In genomic region chr14:93033983-93034670, GRCh38 we compare ENCODE assay signal across 7 cellular contexts.
DNase-seq lines count a peak whose midpoint lies in the region; ATAC-seq, FAIRE-seq and TF ChIP-seq lines count a peak whose summit lies in the region.

No MANE protein-coding gene starts in this region.

- no peaks in the 10 kb centered on the region for H3K27me3 ChIP-seq in endothelial cell of umbilical vein (ENCODE audit: control insufficient read depth in 2 of 2, insufficient read depth in 2 of 2, low read length in 2 of 2)
- no peaks in the 10 kb centered on the region for H3K27me3 ChIP-seq in psoas muscle (ENCODE audit: insufficient read depth in 3 of 3, low read length in 2 of 3)

- peaks cover 17% of the 10 kb centered on the region for H3K4me1 ChIP-seq in endothelial cell of umbilical vein (ENCODE audit: control insufficient read depth, extremely low read depth, insufficient read depth, low read length)
- peaks cover 22% of the 10 kb centered on the region for H3K4me1 ChIP-seq in psoas muscle

- H3K4me2 ChIP-seq in endothelial cell of umbilical vein (ENCODE audit: insufficient read depth, low read length), result no peak overlapping the region

- no peaks in the 10 kb centered on the region for H3K79me2 ChIP-seq in endothelial cell of umbilical vein (ENCODE audit: control insufficient read depth, insufficient read depth, low read length)

- TF ChIP-seq POLR2A in endothelial cell of umbilical vein (IDR thresholded peaks at IDR 0.05; ENCODE audit: low read depth, low read length), result no peak

- POLR2A ChIA-PET in endothelial cell of umbilical vein (lab: Charles Lee), result no interaction called here

- TF ChIP-seq CTCF in endothelial cell of umbilical vein (IDR thresholded peaks at IDR 0.05; ENCODE audit: extremely low read depth in 1 of 2, insufficient read depth in 1 of 2, low read depth in 1 of 2, low read length in 2 of 2), result peak; percentile 36 to 60
- peak; percentile 20 for TF ChIP-seq CTCF in psoas muscle (IDR thresholded peaks at IDR 0.05)

- no peaks in the 10 kb centered on the region for H3K9me1 ChIP-seq in endothelial cell of umbilical vein (replicated peaks; ENCODE audit: control insufficient read depth, extremely low read depth, insufficient read depth, low read length)

- BruUV-seq in endothelial cell of umbilical vein (replicated peaks; lab: Mats Ljungman, UMichigan), result no TSS peak

- H4K20me1 ChIP-seq in endothelial cell of umbilical vein (replicated peaks; ENCODE audit: control insufficient read depth, extremely low read depth, insufficient read depth, low read length), result no peaks in the 10 kb centered on the region

- FAIRE-seq in endothelial cell of umbilical vein (lab: Jason Lieb, UNC), result no peak

- dilution Hi-C loops in endothelial cell of umbilical vein (cut with MboI; ENCODE audit: extremely low pct_ligation_motif_present, low sequenced_read_pairs), result no loop called here

- 87 to 92% (median 91%) methylated on average over 7 of the region's 7 CpGs for WGBS in psoas muscle, 3 donors

- no peak overlapping the region for H2AFZ ChIP-seq in endothelial cell of umbilical vein (ENCODE audit: low read depth, low read length)

- CTCF ChIA-PET in endothelial cell of umbilical vein (lab: Charles Lee), result interaction anchor here (0.6 to 5.4 kb wide), 10 partner anchors 9 to 104 kb away, joined by 3 to 27 read pairs (median 4); partner anchors contain the start of gene ITPK1

- no peaks in the 10 kb centered on the region for H3K9me3 ChIP-seq in endothelial cell of umbilical vein (replicated peaks; ENCODE audit: control insufficient read depth, insufficient read depth, low read length)
- no peaks in the 10 kb centered on the region for H3K9me3 ChIP-seq in psoas muscle

- no peaks in the 10 kb centered on the region for H3K36me3 ChIP-seq in endothelial cell of umbilical vein (ENCODE audit: control insufficient read depth in 2 of 2, extremely low read depth in 1 of 2, insufficient read depth in 2 of 2, low read length in 2 of 2)
- no peaks in the 10 kb centered on the region for H3K36me3 ChIP-seq in psoas muscle (ENCODE audit: insufficient read depth in 1 of 2, low read depth in 1 of 2)

- peak; percentile 65 for ATAC-seq in GM18907 (IDR thresholded peaks at IDR 0.05; ENCODE audit: unreplicated experiment)
- ATAC-seq in HG03159 (IDR thresholded peaks at IDR 0.05; ENCODE audit: unreplicated experiment), result peak; percentile 75
- ATAC-seq in psoas muscle, result peak in 2 of 4 donors; percentile 33 to 35

- peak; percentile 15 to 23 for DNase-seq in activated CD4-positive, alpha-beta T cell treated with anti-CD3 and anti-CD28 coated beads, Interleukin-2, amount 50 U/mL, for 48 hours
- DNase-seq in endothelial cell of umbilical vein (ENCODE audit: low read depth, low spot score) (no peak), psoas muscle (no peak), T1000 (lab: John Stamatoyannopoulos, UW) (no peak), NCI-H2171 treated with DMSO at 0.1 percent for 48 hours (lab: John Stamatoyannopoulos, UW) (no peak)

- H3K27ac ChIP-seq in endothelial cell of umbilical vein (ENCODE audit: insufficient read depth, low read depth, low read length) (no peak overlapping the region), psoas muscle (no peak overlapping the region)

- intact Hi-C loops in endothelial cell of umbilical vein (cut with micrococcal nuclease) (loop anchor here (1.0 to 2.0 kb wide), 2 partner anchors 81 to 105 kb away; partner anchors contain the start of gene ITPK1), psoas muscle (cut with DNase I) (no loop called here)

- no peak overlapping the region for H3K4me3 ChIP-seq in endothelial cell of umbilical vein (replicated peaks in 1 of 3; ENCODE audit: insufficient read depth in 1 of 3, low read depth in 1 of 3, low read length in 3 of 3)
- H3K4me3 ChIP-seq in psoas muscle, result no peak overlapping the region

- H3K9ac ChIP-seq in endothelial cell of umbilical vein (replicated peaks; ENCODE audit: extremely low read depth, insufficient read depth, low read length), result no peak overlapping the region

TF ChIP-seq in endothelial cell of umbilical vein, 7 proteins besides CTCF, POLR2A, EP300 and RAD21:
- TF ChIP-seq FOS (IDR thresholded peaks at IDR 0.05; ENCODE audit: borderline replicate concordance, insufficient read depth, low read length) (no peak), EZH2 (IDR thresholded peaks at IDR 0.05; ENCODE audit: borderline replicate concordance, low read depth, low read length, severe bottlenecking) (no peak), GATA2 (IDR thresholded peaks at IDR 0.05; ENCODE audit: insufficient read depth, insufficient read length, low read depth, low read length) (no peak), MYC (IDR thresholded peaks at IDR 0.05; ENCODE audit: low read depth, low read length) (no peak), POLR2AphosphoS5 (IDR thresholded peaks at IDR 0.05; ENCODE audit: insufficient read depth, low read depth, low read length) (no peak), JUN (IDR thresholded peaks at IDR 0.05; ENCODE audit: borderline replicate concordance, insufficient read depth, insufficient read length, low read depth) (no peak)
- TF ChIP-seq, protein P1, sequence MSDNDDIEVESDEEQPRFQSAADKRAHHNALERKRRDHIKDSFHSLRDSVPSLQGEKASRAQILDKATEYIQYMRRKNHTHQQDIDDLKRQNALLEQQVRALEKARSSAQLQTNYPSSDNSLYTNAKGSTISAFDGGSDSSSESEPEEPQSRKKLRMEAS (IDR thresholded peaks at IDR 0.05; ENCODE audit: insufficient read depth, insufficient read length), result no peak

Comparison
In these comparisons a context has a peak if more than half of its experiments do, and no peak if none do; other contexts are left out.
1. DNase-seq: peak in activated CD4-positive, alpha-beta T cell treated with anti-CD3 and anti-CD28 coated beads, Interleukin-2, amount 50 U/mL, for 48 hours (2 of 2); none in endothelial cell of umbilical vein (single experiment), psoas muscle (0 of 2), T1000 (single experiment) and NCI-H2171 treated with DMSO at 0.1 percent for 48 hours (single experiment).